ENCODE assay signal across 12 cellular contexts in genomic region chr17:27888945-27889344, GRCh38. TPM values are rescaled to one million over a fixed set of nuclear protein-coding genes. Genes with fewer than 3 reads are reported as not detected.
DNase-seq lines count a peak whose midpoint lies in the region; ATAC-seq and TF ChIP-seq lines count a peak whose summit lies in the region.
"Had no signal": no experiment of that assay in that cellular context is flagged by ENCODE, and none has a peak within 500 bp of the region (broad histone marks: within the 10 kb centered on the region; RNA-seq: fewer than 3 reads in every experiment).

No MANE protein-coding gene starts in this region.

- TF ChIP-seq CTCF in lung (IDR thresholded peaks at IDR 0.05; ENCODE audit: control extremely low read depth, extremely low read depth) (no peak), upper lobe of right lung (IDR thresholded peaks at IDR 0.05) (no peak)

- DNase-seq in activated naive CD4-positive, alpha-beta T cell treated with anti-CD3 and anti-CD28 coated beads for 36 hours, result no peak
- DNase-seq in dermis blood vessel endothelial cell, result peak; percentile 14
- DNase-seq in lung (ENCODE audit: low spot score), result peak; percentile 52
- no peak for DNase-seq in upper lobe of right lung
- no peak for DNase-seq in occipital lobe (lab: John Stamatoyannopoulos, UW)
- no peak for DNase-seq in AML-193 (lab: John Stamatoyannopoulos, UW)
- DNase-seq: activated CD4-positive, alpha-beta memory T cell treated with anti-CD3 and anti-CD28 coated beads for 36 hours; activated gamma-delta T cell treated with Interleukin-2 at 50 U/mL for 16 hours; substantia nigra had no signal

- H3K36me3 Mint-ChIP-seq in activated naive CD4-positive, alpha-beta T cell treated with anti-CD3 and anti-CD28 coated beads, Interleukin-2, amount 50 U/mL, for 24 hours, result peaks cover 2% of the 10 kb centered on the region
- H3K36me3 Mint-ChIP-seq in activated naive CD4-positive, alpha-beta T cell treated with anti-CD3 and anti-CD28 coated beads for 36 hours (ENCODE audit: low read depth), result no peaks in the 10 kb centered on the region
- H3K36me3 Mint-ChIP-seq: activated CD4-positive, alpha-beta memory T cell treated with anti-CD3 and anti-CD28 coated beads for 36 hours had no signal

- no peak for ATAC-seq in lung (ENCODE audit: insufficient read depth, low FRiP score)
- peak; percentile 39 for ATAC-seq in upper lobe of right lung
- no peak for ATAC-seq in HG02870 (IDR thresholded peaks at IDR 0.05; ENCODE audit: unreplicated experiment)

- H3K27ac Mint-ChIP-seq in activated naive CD4-positive, alpha-beta T cell treated with anti-CD3 and anti-CD28 coated beads, Interleukin-2, amount 50 U/mL, for 24 hours, result peak overlapping the region; percentile 56
- no peak overlapping the region for H3K27ac Mint-ChIP-seq in activated naive CD4-positive, alpha-beta T cell treated with anti-CD3 and anti-CD28 coated beads for 36 hours
- H3K27ac Mint-ChIP-seq: activated CD4-positive, alpha-beta memory T cell treated with anti-CD3 and anti-CD28 coated beads for 36 hours had no signal

- H3K9me3 ChIP-seq in lung (ENCODE audit: control insufficient read depth in 2 of 2, insufficient read depth in 1 of 2, low read length in 1 of 2), result no peaks in the 10 kb centered on the region
- no peaks in the 10 kb centered on the region for H3K9me3 ChIP-seq in upper lobe of right lung
- H3K9me3 ChIP-seq: right atrium auricular region had no signal

- H3K27me3 ChIP-seq in lung (ENCODE audit: control insufficient read depth, insufficient read depth), result no peaks in the 10 kb centered on the region
- H3K27me3 ChIP-seq in upper lobe of right lung, result no peaks in the 10 kb centered on the region
- H3K27me3 ChIP-seq: right atrium auricular region had no signal

- CTCF ChIA-PET in activated naive CD4-positive, alpha-beta T cell treated with anti-CD3 and anti-CD28 coated beads for 36 hours (lab: Charles Lee), result interaction anchor here (2.0 to 2.3 kb wide), 2 partner anchors 84 to 129 kb away, joined by 8 to 12 read pairs; no protein-coding TSS in a partner anchor

- H3K36me3 ChIP-seq in lung (ENCODE audit: control insufficient read depth in 2 of 2, insufficient read depth in 2 of 2, low read length in 2 of 2) (no peaks in the 10 kb centered on the region), upper lobe of right lung (no peaks in the 10 kb centered on the region)
- H3K36me3 ChIP-seq: right atrium auricular region had no signal

- H3K4me1 ChIP-seq in lung (ENCODE audit: control insufficient read depth in 2 of 2, insufficient read depth in 2 of 2, low read length in 2 of 2), result peaks cover 2 to 3% of the 10 kb centered on the region in 2 donors
- H3K4me1 ChIP-seq in upper lobe of right lung, result peaks cover 20% of the 10 kb centered on the region

- WGBS in lung, 2 donors, result 54 to 72% methylated on average over 7 of the region's 7 CpGs

- H3K4me3 Mint-ChIP-seq in activated naive CD4-positive, alpha-beta T cell treated with anti-CD3 and anti-CD28 coated beads, Interleukin-2, amount 50 U/mL, for 24 hours, result no peak overlapping the region
- H3K4me3 Mint-ChIP-seq in activated naive CD4-positive, alpha-beta T cell treated with anti-CD3 and anti-CD28 coated beads for 36 hours, result no peak overlapping the region
- H3K4me3 Mint-ChIP-seq: activated CD4-positive, alpha-beta memory T cell treated with anti-CD3 and anti-CD28 coated beads for 36 hours had no signal

- peak overlapping the region in 1 of 2 donors; percentile 40 for H3K27ac ChIP-seq in lung (ENCODE audit: low read depth in 1 of 2, low read length in 1 of 2)
- no peak overlapping the region for H3K27ac ChIP-seq in upper lobe of right lung
- H3K27ac ChIP-seq: right atrium auricular region had no signal

- H3K9me3 Mint-ChIP-seq in activated naive CD4-positive, alpha-beta T cell treated with anti-CD3 and anti-CD28 coated beads, Interleukin-2, amount 50 U/mL, for 24 hours, result no peaks in the 10 kb centered on the region
- H3K9me3 Mint-ChIP-seq in activated naive CD4-positive, alpha-beta T cell treated with anti-CD3 and anti-CD28 coated beads for 36 hours, result no peaks in the 10 kb centered on the region
- H3K9me3 Mint-ChIP-seq: activated CD4-positive, alpha-beta memory T cell treated with anti-CD3 and anti-CD28 coated beads for 36 hours had no signal

- H3K4me3 ChIP-seq in lung, result no peak overlapping the region
- H3K4me3 ChIP-seq in upper lobe of right lung, result no peak overlapping the region
- H3K4me3 ChIP-seq: right atrium auricular region had no signal

- peaks cover 2% of the 10 kb centered on the region for H3K27me3 Mint-ChIP-seq in activated naive CD4-positive, alpha-beta T cell treated with anti-CD3 and anti-CD28 coated beads, Interleukin-2, amount 50 U/mL, for 24 hours
- H3K27me3 Mint-ChIP-seq in activated naive CD4-positive, alpha-beta T cell treated with anti-CD3 and anti-CD28 coated beads for 36 hours (ENCODE audit: low read depth), result no peaks in the 10 kb centered on the region
- H3K27me3 Mint-ChIP-seq: activated CD4-positive, alpha-beta memory T cell treated with anti-CD3 and anti-CD28 coated beads for 36 hours had no signal

- intact Hi-C loops in activated naive CD4-positive, alpha-beta T cell treated with anti-CD3 and anti-CD28 coated beads for 36 hours (cut with micrococcal nuclease), result loop anchor here (10.0 kb wide), 1 partner anchor 594 kb away; the partner anchor contains the start of gene WSB1
- intact Hi-C loops in upper lobe of right lung (cut with DNase I), result no loop called here

- peaks cover 29% of the 10 kb centered on the region for H3K4me1 Mint-ChIP-seq in activated naive CD4-positive, alpha-beta T cell treated with anti-CD3 and anti-CD28 coated beads, Interleukin-2, amount 50 U/mL, for 24 hours
- H3K4me1 Mint-ChIP-seq in activated naive CD4-positive, alpha-beta T cell treated with anti-CD3 and anti-CD28 coated beads for 36 hours (ENCODE audit: low read depth), result peaks cover 19% of the 10 kb centered on the region

RNA-seq across cellular contexts. Expression of gene LYRM9, which starts 4.2 kb away (rescaled TPM):
- total RNA-seq in activated naive CD4-positive, alpha-beta T cell treated with anti-CD3 and anti-CD28 coated beads for 36 hours, result 1 to 10 TPM; 5.3 to 6.9 TPM
- total RNA-seq in dermis blood vessel endothelial cell, result 5.2 and 9.4 TPM in 2 replicates
- total RNA-seq in lung, result 10 to 100 TPM in 1 of 2 donors, 1 to 10 TPM in 1; 7.0 to 15.3 TPM
- 1 to 10 TPM; 7.9 to 9.7 TPM for polyA plus RNA-seq in lung
- 9.0 TPM for total RNA-seq in upper lobe of right lung
- total RNA-seq in occipital lobe, result 11.9 TPM

Comparison
In these comparisons a context has a peak if more than half of its experiments do, and no peak if none do; other contexts are left out.
1. DNase-seq: peak in dermis blood vessel endothelial cell (single experiment) and lung (single experiment); none in activated naive CD4-positive, alpha-beta T cell treated with anti-CD3 and anti-CD28 coated beads for 36 hours (single experiment), upper lobe of right lung (single experiment), occipital lobe (single experiment) and AML-193 (0 of 2).